22 cellular contexts compared by ENCODE assay signal in the genomic region with DNA sequence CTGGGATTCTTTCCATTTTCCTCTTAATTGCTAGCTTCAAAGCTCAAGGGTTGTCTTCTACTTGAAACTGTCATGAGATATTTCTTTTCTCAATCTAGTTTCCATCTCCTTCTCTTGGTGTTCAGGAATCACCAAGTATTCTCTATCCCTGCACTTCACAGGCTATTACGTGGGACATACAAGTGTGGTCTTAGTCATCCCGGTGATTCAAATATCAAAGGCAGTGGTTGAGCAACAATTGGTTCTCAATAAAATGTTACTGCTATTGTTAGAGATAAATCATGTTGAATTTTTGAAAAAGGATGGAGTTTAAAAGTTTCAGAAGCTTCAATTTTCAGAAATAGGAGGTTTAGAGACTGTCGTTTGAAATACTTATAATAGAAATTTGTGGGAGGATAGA.
"Had no signal": no experiment of that assay in that cellular context is flagged by ENCODE, and none has a peak within 500 bp of the region (broad histone marks: within the 10 kb centered on the region; RNA-seq: fewer than 3 reads in every experiment).

No MANE protein-coding gene starts in this region.

- H3K27ac ChIP-seq: colonic mucosa, gastrocnemius medialis, lower lobe of right lung, neural progenitor cell, parathyroid adenoma, prostate gland, skin epidermis, spleen, testis, tibial artery had no signal

- DNase-seq: colonic mucosa; effector CD8-positive, alpha-beta T cell; endodermal cell; foreskin fibroblast; gastrocnemius medialis; left ventricle myocardium superior; lower lobe of right lung; mucosa of descending colon; naive B cell; right cardiac atrium; spleen; stimulated activated CD4-positive, alpha-beta T cell treated with anti-CD3 and anti-CD28 coated beads, Interleukin-4, amount 100 ng/mL, for 4 hours; stimulated activated naive CD8-positive, alpha-beta T cell treated with anti-CD3 and anti-CD28 coated beads, Interleukin-15, Interleukin-2, amounts not matched to agents 100 U/mL and 50 U/mL, for 24 hours; substantia nigra; testis; tibial artery had no signal

- ATAC-seq: gastrocnemius medialis; left ventricle myocardium superior; lower lobe of right lung; mucosa of descending colon; natural killer cell treated with Interleukin-12 subunit alpha and Interleukin-12 subunit beta and Interleukin-15 and Interleukin-18, amount 100 ng/mL, for 72 hours; right cardiac atrium; stimulated activated memory B cell treated with anti-CD40 and anti-IgM and Interleukin-4, amounts not matched to agents 10 μg/mL and 1 μg/mL and 100 μg/mL, for 72 hours; stimulated activated naive CD8-positive, alpha-beta T cell treated with anti-CD3 and anti-CD28 coated beads, Interleukin-15, Interleukin-2, amounts not matched to agents 100 U/mL and 50 U/mL, for 24 hours had no signal
